In the genomic region with DNA sequence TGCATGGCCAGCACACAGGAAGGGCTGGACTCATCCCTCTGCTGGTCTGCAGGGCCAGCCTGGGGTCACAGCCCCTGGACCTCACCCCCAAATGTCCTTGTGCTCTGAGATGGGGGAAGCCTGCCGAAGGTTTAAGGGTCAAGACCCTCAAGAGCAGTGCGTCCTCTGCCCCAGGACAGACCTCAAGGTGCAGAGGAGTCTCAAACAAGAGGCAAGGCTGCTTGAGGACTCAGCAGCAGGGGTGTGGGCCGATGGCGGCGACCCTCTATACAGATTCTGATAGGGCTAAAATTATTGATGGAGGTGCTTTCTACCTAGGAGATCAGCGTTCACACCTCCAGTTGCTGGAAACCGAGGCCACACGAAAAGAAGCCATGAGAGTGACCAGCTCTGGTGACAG, we compare ENCODE assay signal across 22 cellular contexts.
DNase-seq lines count a peak whose midpoint lies in the region; ATAC-seq and TF ChIP-seq lines count a peak whose summit lies in the region.
"Had no signal": no experiment of that assay in that cellular context is flagged by ENCODE, and none has a peak within 500 bp of the region (broad histone marks: within the 10 kb centered on the region; RNA-seq: fewer than 3 reads in every experiment).

No MANE protein-coding gene starts in this region.

- ATAC-seq in left ventricle myocardium superior (no peak), gastrocnemius medialis (no peak)
- ATAC-seq: activated CD8-positive, alpha-beta T cell treated with anti-CD3 and anti-CD28 coated beads for 36 hours; HCT116; naive thymus-derived CD8-positive, alpha-beta T cell; Panc1 had no signal

- intact Hi-C loops in A673 (cut with micrococcal nuclease; ENCODE audit: unreplicated experiment), result no loop called here
- intact Hi-C loops in ascending aorta (cut with DNase I), result no loop called here
- intact Hi-C loops in left ventricle myocardium superior (cut with micrococcal nuclease), result no loop called here
- intact Hi-C loops in gastrocnemius medialis (cut with DNase I; ENCODE audit: low total_unique reads), result no loop called here

- peaks cover 4% of the 10 kb centered on the region for H3K36me3 ChIP-seq in A673 (ENCODE audit: insufficient read depth, low read length, poor library complexity, severe bottlenecking)
- H3K36me3 ChIP-seq in ascending aorta, result peaks cover 4 to 15% of the 10 kb centered on the region in 2 donors
- H3K36me3 ChIP-seq in gastrocnemius medialis, result no peaks in the 10 kb centered on the region

- DNase-seq in A673 (ENCODE audit: low spot score) (no peak), ascending aorta (ENCODE audit: low spot score in 2 of 2) (no peak), left ventricle myocardium superior (peak; percentile 24), gastrocnemius medialis (no peak), DMS53 (lab: John Stamatoyannopoulos, UW) (no peak), NCI-H226 (no peak)
- no peak for DNase-seq in effector CD4-positive, alpha-beta T cell
- DNase-seq: activated CD4-positive, alpha-beta T cell treated with anti-CD3 and anti-CD28 coated beads for 1 hour; activated CD8-positive, alpha-beta T cell treated with anti-CD3 and anti-CD28 coated beads for 36 hours; activated gamma-delta T cell treated with Interleukin-2 at 50 U/mL for 16 hours; activated T-cell treated with anti-CD3 and anti-CD28 coated beads, Interleukin-2, amount 50 U/mL, for 1 hour; EL; immature natural killer cell; midbrain; NCI-H1048; NCI-H1694 treated with DMSO at 0.1 percent for 48 hours; stimulated activated CD8-positive, alpha-beta memory T cell treated with anti-CD3 and anti-CD28 coated beads, Interleukin-4, amount 100 ng/mL, for 48 hours had no signal

- CTCF ChIA-PET in A673 (lab: Charles Lee), result no interaction called here

- POLR2A ChIA-PET in A673 (lab: Charles Lee; ENCODE audit: low non-redundant PET), result no interaction called here

- in situ Hi-C loops in gastrocnemius medialis (cut with MboI; ENCODE audit: low sequenced_read_pairs in 4 of 4), result no loop called here

- TF ChIP-seq POLR2A in gastrocnemius medialis (IDR thresholded peaks at IDR 0.05), result no peak

- H3K27me3 ChIP-seq in A673 (replicated peaks; ENCODE audit: insufficient read depth, low read depth, low read length, poor library complexity) (no peaks in the 10 kb centered on the region), ascending aorta (no peaks in the 10 kb centered on the region), gastrocnemius medialis (no peaks in the 10 kb centered on the region)
- H3K27me3 ChIP-seq: BLaER1 treated with 17β-estradiol and CSF1 and Interleukin-3, amounts not matched to agents 10 nM and 100 nM; stomach had no signal

- BruUV-seq in A673 (replicated peaks; lab: Mats Ljungman, UMichigan), result no TSS peak

- TF ChIP-seq CTCF in A673 (conservative IDR thresholded peaks at IDR 0.05; ENCODE audit: low read depth, low read length) (no peak), ascending aorta (IDR thresholded peaks at IDR 0.05) (no peak), gastrocnemius medialis (IDR thresholded peaks at IDR 0.05 in 4 of 5, conservative IDR thresholded peaks at IDR 0.05 in 1 of 5) (no peak)

- H3K4me1 ChIP-seq in A673 (ENCODE audit: insufficient read depth, low read length, poor library complexity, severe bottlenecking) (peaks cover 42% of the 10 kb centered on the region), ascending aorta (peaks cover 36 to 81% of the 10 kb centered on the region in 2 donors), gastrocnemius medialis (peaks cover 70 to 81% of the 10 kb centered on the region in 2 donors)

- no peaks in the 10 kb centered on the region for H3K9me3 ChIP-seq in A673 (ENCODE audit: low read depth, low read length, poor library complexity, severe bottlenecking)
- H3K9me3 ChIP-seq in ascending aorta, result no peaks in the 10 kb centered on the region
- no peaks in the 10 kb centered on the region for H3K9me3 ChIP-seq in gastrocnemius medialis
- H3K9me3 ChIP-seq: stomach had no signal

- H3K4me3 ChIP-seq in A673 (ENCODE audit: low read depth, low read length, poor library complexity, severe bottlenecking) (no peak overlapping the region), ascending aorta (no peak overlapping the region), gastrocnemius medialis (no peak overlapping the region)
- H3K4me3 ChIP-seq: BLaER1 treated with 17β-estradiol and CSF1 and Interleukin-3, amounts not matched to agents 10 nM and 100 nM had no signal

- peak overlapping the region; percentile 34 for H3K27ac ChIP-seq in A673 (ENCODE audit: low read depth, low read length, poor library complexity, severe bottlenecking)
- peak overlapping the region; percentile 90 to 94 for H3K27ac ChIP-seq in ascending aorta
- H3K27ac ChIP-seq in gastrocnemius medialis, result peak overlapping the region; percentile 52 to 80 (median 72)
- H3K27ac ChIP-seq: BLaER1 treated with 17β-estradiol and CSF1 and Interleukin-3, amounts not matched to agents 10 nM and 100 nM had no signal

Comparison
In these comparisons a context has a peak if more than half of its experiments do, and no peak if none do; other contexts are left out.
1. H3K27ac ChIP-seq: peak in every context shown above with its lines; median percentile 92 in ascending aorta; 72 in gastrocnemius medialis; 34 in A673.